ENCODE assay signal across 8 cellular contexts in genomic region chr9:125558453-125559084, GRCh38.
DNase-seq lines count a peak whose midpoint lies in the region; ATAC-seq and TF ChIP-seq lines count a peak whose summit lies in the region.

No MANE protein-coding gene starts in this region.

- TF ChIP-seq CTCF in fibroblast of the aortic adventitia (IDR thresholded peaks at IDR 0.05; ENCODE audit: insufficient read depth, low read length) = peak; percentile 88
- peak; percentile 72 for TF ChIP-seq CTCF in tibial artery (IDR thresholded peaks at IDR 0.05)

- H2AFZ ChIP-seq in neuronal stem cell (ENCODE audit: low read length) = peak overlapping the region; percentile 47

- H3K27me3 Mint-ChIP-seq in activated T-cell treated with anti-CD3 and anti-CD28 coated beads, Interleukin-2, amount 50 U/mL, for 24 hours = no peaks in the 10 kb centered on the region

- H2BK5ac ChIP-seq in neuronal stem cell (ENCODE audit: low read length) = no peak overlapping the region

- no peak overlapping the region for H2BK120ac ChIP-seq in neuronal stem cell (ENCODE audit: low read depth, low read length)

- no peak overlapping the region for H4K8ac ChIP-seq in neuronal stem cell (ENCODE audit: low read depth, low read length)

- H3K27ac Mint-ChIP-seq in activated T-cell treated with anti-CD3 and anti-CD28 coated beads, Interleukin-2, amount 50 U/mL, for 24 hours = no peak overlapping the region

- H3K4me3 Mint-ChIP-seq in activated T-cell treated with anti-CD3 and anti-CD28 coated beads, Interleukin-2, amount 50 U/mL, for 24 hours = no peak overlapping the region

- H3K36me3 Mint-ChIP-seq in activated T-cell treated with anti-CD3 and anti-CD28 coated beads, Interleukin-2, amount 50 U/mL, for 24 hours (ENCODE audit: low read depth) = peaks cover 50% of the 10 kb centered on the region

- no peaks in the 10 kb centered on the region for H3K79me1 ChIP-seq in neuronal stem cell (ENCODE audit: low read depth, low read length)

- no peak overlapping the region for H3K4me3 ChIP-seq in Jurkat, Clone E6-1 (ENCODE audit: low read length)
- no peak overlapping the region for H3K4me3 ChIP-seq in fibroblast of the aortic adventitia (ENCODE audit: low read depth, low read length)
- H3K4me3 ChIP-seq in neuronal stem cell (ENCODE audit: low read length in 2 of 2) = no peak overlapping the region
- H3K4me3 ChIP-seq in tibial artery = no peak overlapping the region

- no peak for ATAC-seq in HG03139 (IDR thresholded peaks at IDR 0.05; ENCODE audit: unreplicated experiment)

- H3K4me1 ChIP-seq in neuronal stem cell (ENCODE audit: control insufficient read depth in 2 of 2, insufficient read depth in 1 of 2, low read depth in 1 of 2, low read length in 2 of 2) (peaks cover 3 to 4% of the 10 kb centered on the region in 2 donors), tibial artery (no peaks in the 10 kb centered on the region)

- H3K36me3 ChIP-seq in neuronal stem cell (replicated peaks in 1 of 2; ENCODE audit: control insufficient read depth in 2 of 2, insufficient read depth in 2 of 2, low read length in 2 of 2) (peaks cover 0 to 15% of the 10 kb centered on the region in 2 donors), tibial artery (peaks cover 0 to 4% (median 4%) of the 10 kb centered on the region in 3 donors)

- H3K9me3 Mint-ChIP-seq in activated T-cell treated with anti-CD3 and anti-CD28 coated beads, Interleukin-2, amount 50 U/mL, for 24 hours = no peaks in the 10 kb centered on the region

- H3K4me2 ChIP-seq in neuronal stem cell (ENCODE audit: insufficient read depth, low read length, poor library complexity, severe bottlenecking) = no peak overlapping the region

- no peak overlapping the region for H4K91ac ChIP-seq in neuronal stem cell (ENCODE audit: low read depth, low read length, poor library complexity)

- H3K4ac ChIP-seq in neuronal stem cell (ENCODE audit: low read length) = no peak overlapping the region

- H3K27ac ChIP-seq in neuronal stem cell (replicated peaks; ENCODE audit: low read length) (no peak overlapping the region), tibial artery (no peak overlapping the region)

- H3K9me3 ChIP-seq in neuronal stem cell (replicated peaks in 1 of 2; ENCODE audit: control insufficient read depth in 2 of 2, insufficient read depth in 1 of 2, low read depth in 1 of 2, low read length in 2 of 2) = no peaks in the 10 kb centered on the region
- H3K9me3 ChIP-seq in tibial artery = no peaks in the 10 kb centered on the region

- no peaks in the 10 kb centered on the region for H3K27me3 ChIP-seq in neuronal stem cell (ENCODE audit: control insufficient read depth in 3 of 3, insufficient read depth in 3 of 3, low read depth in 1 of 3, low read length in 3 of 3)
- no peaks in the 10 kb centered on the region for H3K27me3 ChIP-seq in tibial artery

- peaks cover 21% of the 10 kb centered on the region for H3K4me1 Mint-ChIP-seq in activated T-cell treated with anti-CD3 and anti-CD28 coated beads, Interleukin-2, amount 50 U/mL, for 24 hours (ENCODE audit: low read depth)

- intact Hi-C loops in tibial artery (cut with DNase I; ENCODE audit: low total_unique reads) = loop anchor here (10.0 kb wide), 1 partner anchor 666 kb away; no protein-coding TSS in a partner anchor

- H2AK5ac ChIP-seq in neuronal stem cell (ENCODE audit: low read depth, low read length) = no peak overlapping the region

- no peak overlapping the region for H2BK12ac ChIP-seq in neuronal stem cell (ENCODE audit: low read length)

- WGBS in neuronal stem cell (ENCODE audit: extremely low coverage in 2 of 2, insufficient read length in 2 of 2, insufficient replicate concordance in 1 of 2), 2 donors = no CpG with 5 or more reads among the region's 2 CpGs

- H3K23ac ChIP-seq in neuronal stem cell (ENCODE audit: low read depth, low read length, poor library complexity) = no peak overlapping the region

- DNase-seq in ELF-1 (ENCODE audit: low read depth, low spot score) = peak; percentile 79
- peak; percentile 70 for DNase-seq in Jurkat, Clone E6-1 (ENCODE audit: low read depth, low spot score)
- DNase-seq in OCI-M1 (lab: John Stamatoyannopoulos, UW) = peak; percentile 80
- DNase-seq in activated T-cell treated with anti-CD3 and anti-CD28 coated beads, Interleukin-2, amount 50 U/mL, for 24 hours = peak; percentile 36
- peak; percentile 87 for DNase-seq in fibroblast of the aortic adventitia (ENCODE audit: low read depth)
- peak; percentile 66 for DNase-seq in neuronal stem cell (ENCODE audit: low spot score)
- peak in 1 of 2 donors; percentile 52 for DNase-seq in tibial artery

- H3K14ac ChIP-seq in neuronal stem cell (ENCODE audit: low read length) = no peak overlapping the region

- H2BK15ac ChIP-seq in neuronal stem cell (ENCODE audit: low read length) = no peak overlapping the region

- H3K9ac ChIP-seq in neuronal stem cell (ENCODE audit: low read depth, low read length, poor library complexity) = no peak overlapping the region

- no peak overlapping the region for H3K18ac ChIP-seq in neuronal stem cell (ENCODE audit: low read length)
